Comparison of ENCODE assay signal across 13 cellular contexts in genomic region chr1:167659440-167659839, GRCh38. TPM values are rescaled to one million over a fixed set of nuclear protein-coding genes. Genes with fewer than 3 reads are reported as not detected.
DNase-seq lines count a peak whose midpoint lies in the region; ATAC-seq and TF ChIP-seq lines count a peak whose summit lies in the region.
"Had no signal": no experiment of that assay in that cellular context is flagged by ENCODE, and none has a peak within 500 bp of the region (broad histone marks: within the 10 kb centered on the region; RNA-seq: fewer than 3 reads in every experiment).

No MANE protein-coding gene starts in this region.

- no peaks in the 10 kb centered on the region for H3K9me3 ChIP-seq in CD8-positive, alpha-beta T cell (ENCODE audit: low read length)
- H3K9me3 ChIP-seq: SJSA1, spleen, tibial nerve had no signal

- CTCF ChIA-PET in CD8-positive, alpha-beta T cell (lab: Charles Lee): interaction anchor here (0.9 to 1.3 kb wide), 2 partner anchors 22 to 56 kb away, joined by 3 read pairs; no protein-coding TSS in a partner anchor
- CTCF ChIA-PET in HEK293T (lab: Yijun Ruan, JAX): interaction anchor here (1.0 to 2.1 kb wide), 2 partner anchors 16 to 28 kb away, joined by 3 to 8 read pairs; no protein-coding TSS in a partner anchor

- H3K4me3 Mint-ChIP-seq in CD8-positive, alpha-beta T cell: peak overlapping the region; percentile 13
- H3K4me3 Mint-ChIP-seq in natural killer cell: peak overlapping the region; percentile 47

- H3K36me3 Mint-ChIP-seq in CD8-positive, alpha-beta T cell: peaks cover 79% of the 10 kb centered on the region
- H3K36me3 Mint-ChIP-seq in natural killer cell: peaks cover 7% of the 10 kb centered on the region

- peak overlapping the region; percentile 70 for H3K27ac Mint-ChIP-seq in CD8-positive, alpha-beta T cell
- peak overlapping the region; percentile 47 to 97 for H3K27ac Mint-ChIP-seq in natural killer cell

- no peak overlapping the region for H3K4me3 ChIP-seq in CD8-positive, alpha-beta T cell (ENCODE audit: low read depth, low read length)
- H3K4me3 ChIP-seq in brain microvascular endothelial cell (ENCODE audit: low read depth, low read length): no peak overlapping the region
- H3K4me3 ChIP-seq: SJSA1, spleen, tibial nerve had no signal

- H3K9me3 Mint-ChIP-seq in CD8-positive, alpha-beta T cell: no peaks in the 10 kb centered on the region
- no peaks in the 10 kb centered on the region for H3K9me3 Mint-ChIP-seq in natural killer cell

- ATAC-seq in CD8-positive, alpha-beta T cell: no peak
- ATAC-seq in natural killer cell (no peak), HG02981 (IDR thresholded peaks at IDR 0.05; ENCODE audit: unreplicated experiment) (no peak), GM21526 (IDR thresholded peaks at IDR 0.05; ENCODE audit: low FRiP score, unreplicated experiment) (no peak)

- in situ Hi-C loops in brain microvascular endothelial cell (cut with HindIII; ENCODE audit: low pct_ligation_motif_present, low sequenced_read_pairs): no loop called here

- TF ChIP-seq CTCF in CD8-positive, alpha-beta T cell (IDR thresholded peaks at IDR 0.05): no peak
- TF ChIP-seq CTCF in brain microvascular endothelial cell (IDR thresholded peaks at IDR 0.05; ENCODE audit: low read depth, low read length, missing control alignments) (no peak), natural killer cell (IDR thresholded peaks at IDR 0.05) (no peak)

- H3K36me3 ChIP-seq in CD8-positive, alpha-beta T cell (ENCODE audit: insufficient read depth, low read length): peaks cover 23% of the 10 kb centered on the region
- no peaks in the 10 kb centered on the region for H3K36me3 ChIP-seq in brain microvascular endothelial cell (replicated peaks)
- H3K36me3 ChIP-seq: SJSA1, tibial nerve had no signal

- no peaks in the 10 kb centered on the region for H3K27me3 ChIP-seq in CD8-positive, alpha-beta T cell (ENCODE audit: insufficient read depth, low read length)
- no peaks in the 10 kb centered on the region for H3K27me3 ChIP-seq in brain microvascular endothelial cell (replicated peaks)
- H3K27me3 ChIP-seq: SJSA1, spleen, tibial nerve had no signal

- H3K4me1 Mint-ChIP-seq in CD8-positive, alpha-beta T cell (ENCODE audit: low read depth): peaks cover 93% of the 10 kb centered on the region
- H3K4me1 Mint-ChIP-seq in natural killer cell: peaks cover 89 to 93% of the 10 kb centered on the region in 2 donors

- no peak overlapping the region for H3K27ac ChIP-seq in CD8-positive, alpha-beta T cell (ENCODE audit: low read depth, low read length)
- H3K27ac ChIP-seq in brain microvascular endothelial cell: no peak overlapping the region
- H3K27ac ChIP-seq: SJSA1, tibial nerve had no signal

- no peaks in the 10 kb centered on the region for H3K27me3 Mint-ChIP-seq in CD8-positive, alpha-beta T cell (ENCODE audit: low read depth)
- no peaks in the 10 kb centered on the region for H3K27me3 Mint-ChIP-seq in natural killer cell (ENCODE audit: low read depth in 2 of 2)

- POLR2A ChIA-PET in CD8-positive, alpha-beta T cell (lab: Charles Lee): no interaction called here
- POLR2A ChIA-PET in HEK293T (lab: Yijun Ruan, JAX): no interaction called here

- DNase-seq in CD8-positive, alpha-beta T cell: no peak
- DNase-seq in HEK293T (ENCODE audit: extremely low spot score): peak; percentile 62
- DNase-seq in brain microvascular endothelial cell: peak; percentile 28
- DNase-seq in natural killer cell: no peak
- no peak for DNase-seq in central memory CD4-positive, alpha-beta T cell
- DNase-seq in DMS53 treated with DMSO at 0.1 percent for 48 hours (lab: John Stamatoyannopoulos, UW; ENCODE audit: unreplicated experiment): no peak
- DNase-seq: activated CD4-positive, CD25-positive, alpha-beta regulatory T cell treated with anti-CD3 and anti-CD28 coated beads, Interleukin-2, amount 50 U/mL, for 72 hours; activated gamma-delta T cell treated with Interleukin-2 at 50 U/mL for 16 hours; spleen had no signal

- intact Hi-C loops in CD8-positive, alpha-beta T cell (cut with DNase I, micrococcal nuclease): no loop called here
- intact Hi-C loops in natural killer cell (cut with micrococcal nuclease): loop anchor here (5.0 kb wide), 1 partner anchor 57 kb away; no protein-coding TSS in a partner anchor

- H3K4me1 ChIP-seq in CD8-positive, alpha-beta T cell (ENCODE audit: insufficient read depth, low read length): peaks cover 79% of the 10 kb centered on the region

TF ChIP-seq in HEK293T, 16 proteins besides CTCF, POLR2A, EP300 and RAD21:
- no peak for TF ChIP-seq HDGF (IDR thresholded peaks at IDR 0.05; ENCODE audit: borderline replicate concordance)
- TF ChIP-seq ARNT (IDR thresholded peaks at IDR 0.05): no peak
- no peak for TF ChIP-seq L3MBTL2 (conservative IDR thresholded peaks at IDR 0.05)
- no peak for TF ChIP-seq CTBP1 (IDR thresholded peaks at IDR 0.05; ENCODE audit: borderline replicate concordance)
- no peak for TF ChIP-seq FOXA1 (IDR thresholded peaks at IDR 0.05)
- no peak for TF ChIP-seq FOXM1 (IDR thresholded peaks at IDR 0.05; ENCODE audit: borderline replicate concordance)
- TF ChIP-seq BHLHE40 (IDR thresholded peaks at IDR 0.05; ENCODE audit: borderline replicate concordance): no peak
- TF ChIP-seq SUZ12 (IDR thresholded peaks at IDR 0.05): no peak
- TF ChIP-seq, protein P1, sequence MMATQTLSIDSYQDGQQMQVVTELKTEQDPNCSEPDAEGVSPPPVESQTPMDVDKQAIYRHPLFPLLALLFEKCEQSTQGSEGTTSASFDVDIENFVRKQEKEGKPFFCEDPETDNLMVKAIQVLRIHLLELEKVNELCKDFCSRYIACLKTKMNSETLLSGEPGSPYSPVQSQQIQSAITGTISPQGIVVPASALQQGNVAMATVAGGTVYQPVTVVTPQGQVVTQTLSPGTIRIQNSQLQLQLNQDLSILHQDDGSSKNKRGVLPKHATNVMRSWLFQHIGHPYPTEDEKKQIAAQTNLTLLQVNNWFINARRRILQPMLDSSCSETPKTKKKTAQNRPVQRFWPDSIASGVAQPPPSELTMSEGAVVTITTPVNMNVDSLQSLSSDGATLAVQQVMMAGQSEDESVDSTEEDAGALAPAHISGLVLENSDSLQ (IDR thresholded peaks at IDR 0.05): no peak
- TF ChIP-seq TARDBP (IDR thresholded peaks at IDR 0.05): no peak
- TF ChIP-seq LEF1 (IDR thresholded peaks at IDR 0.05; ENCODE audit: borderline replicate concordance): no peak
- TF ChIP-seq SP1 (IDR thresholded peaks at IDR 0.05): no peak
- TF ChIP-seq FOXK2 (IDR thresholded peaks at IDR 0.05): no peak
TF ChIP-seq in HEK293T: peak in this region for 0.

RNA-seq across cellular contexts. Expression of gene RCSD1, which starts 29.4 kb away (rescaled TPM):
- total RNA-seq in CD8-positive, alpha-beta T cell: 10 to 100 TPM; 42.4 to 44.3 TPM
- total RNA-seq in natural killer cell: 100 to 1,000 TPM in 2 of 3 donors, 10 to 100 TPM in 1; 86.3 to 130 (median 110) TPM

Comparison
In these comparisons a context has a peak if more than half of its experiments do, and no peak if none do; other contexts are left out.
1. DNase-seq: peak in HEK293T (single experiment) and brain microvascular endothelial cell (single experiment); none in CD8-positive, alpha-beta T cell (0 of 7), natural killer cell (single experiment), central memory CD4-positive, alpha-beta T cell (single experiment) and DMS53 treated with DMSO at 0.1 percent for 48 hours (single experiment).